ENCODE assay signal across 17 cellular contexts in the genomic region with DNA sequence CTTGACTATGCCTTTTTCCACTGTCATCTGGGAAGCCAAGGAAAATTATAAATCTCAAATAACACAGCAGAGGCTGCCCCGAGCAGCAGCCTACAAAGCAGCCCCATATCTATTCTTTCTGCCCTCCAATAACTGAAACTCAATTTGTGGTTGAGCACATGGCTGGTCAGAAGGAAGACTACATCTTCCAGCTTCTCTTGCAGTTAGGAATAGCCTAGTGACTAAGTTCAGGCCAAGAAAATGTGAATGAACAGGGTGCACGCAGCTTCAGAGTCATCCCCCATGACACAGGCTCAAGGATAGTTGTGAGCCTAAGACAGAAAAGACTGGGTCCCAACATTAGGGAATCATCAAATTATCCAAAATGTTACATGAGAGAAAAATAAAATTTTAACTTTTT. TPM values are rescaled to one million over a fixed set of nuclear protein-coding genes. Genes with fewer than 3 reads are reported as not detected.
DNase-seq lines count a peak whose midpoint lies in the region; ATAC-seq and TF ChIP-seq lines count a peak whose summit lies in the region.
"Had no signal": no experiment of that assay in that cellular context is flagged by ENCODE, and none has a peak within 500 bp of the region (broad histone marks: within the 10 kb centered on the region; RNA-seq: fewer than 3 reads in every experiment).

No MANE protein-coding gene starts in this region.

- CTCF ChIA-PET in PC-3 (lab: Charles Lee), result no interaction called here

- WGBS in H9 (ENCODE audit: extremely low coverage, insufficient read length, low lambda C conversion rate), result no CpG with 5 or more reads among the region's 2 CpGs
- no CpG with 5 or more reads among the region's 2 CpGs for WGBS in mesendoderm (ENCODE audit: extremely low coverage, insufficient coverage, low lambda C conversion rate)

- H2AFZ ChIP-seq in H9 (ENCODE audit: low read length) (no peak overlapping the region), PC-3 (ENCODE audit: low read length) (no peak overlapping the region)

- no peak for TF ChIP-seq CTCF in H9 (conservative IDR thresholded peaks at IDR 0.05)
- TF ChIP-seq CTCF in PC-3 (conservative IDR thresholded peaks at IDR 0.05; ENCODE audit: low read depth, low read length), result no peak

- H3K4me1 ChIP-seq in H9 (ENCODE audit: insufficient read depth, low read length) (peaks cover 5% of the 10 kb centered on the region), mesendoderm (ENCODE audit: control insufficient read depth, low read depth, low read length) (peaks cover 2% of the 10 kb centered on the region), PC-3 (ENCODE audit: insufficient read depth, low read length) (no peaks in the 10 kb centered on the region)

- H3K79me2 ChIP-seq in H9 (ENCODE audit: insufficient read depth, low read length), result peaks cover 17% of the 10 kb centered on the region; the same call in 1 of the 2 replicates
- H3K79me2 ChIP-seq in mesendoderm (ENCODE audit: control insufficient read depth, insufficient read depth, low read length), result peaks cover 8% of the 10 kb centered on the region
- H3K79me2 ChIP-seq in PC-3 (ENCODE audit: low read length), result peaks cover 22% of the 10 kb centered on the region

- no peaks in the 10 kb centered on the region for H3K23me2 ChIP-seq in H9 (ENCODE audit: insufficient read length, low read depth, low read length, poor library complexity, severe bottlenecking)

- no peak overlapping the region for H3K4me2 ChIP-seq in H9 (ENCODE audit: insufficient read depth, insufficient read length, low read length)
- no peak overlapping the region for H3K4me2 ChIP-seq in mesendoderm (ENCODE audit: low read length)
- H3K4me2 ChIP-seq in PC-3 (ENCODE audit: low read length), result no peak overlapping the region

- H4K8ac ChIP-seq in H9 (replicated peaks; ENCODE audit: insufficient read length, low read depth, low read length) (no peak overlapping the region), mesendoderm (ENCODE audit: low read depth, low read length) (no peak overlapping the region)

- H3K4me3 ChIP-seq in mesendoderm (ENCODE audit: low read length) (no peak overlapping the region), PC-3 (ENCODE audit: low read length) (no peak overlapping the region)

- no peaks in the 10 kb centered on the region for H3K9me3 Mint-ChIP-seq in H9
- H3K9me3 Mint-ChIP-seq: CD4-positive, alpha-beta memory T cell; HFFc6 had no signal

- H3K79me1 ChIP-seq in H9 (ENCODE audit: insufficient read depth, low read depth, low read length, poor library complexity, severe bottlenecking), result peaks cover 3% of the 10 kb centered on the region
- peaks cover 11% of the 10 kb centered on the region for H3K79me1 ChIP-seq in mesendoderm (ENCODE audit: low read length)

- H2BK120ac ChIP-seq in H9 (ENCODE audit: low read depth, low read length, poor library complexity, severe bottlenecking) (no peak overlapping the region), mesendoderm (ENCODE audit: low read depth, low read length) (no peak overlapping the region)

- H2BK20ac ChIP-seq in H9 (ENCODE audit: low read depth, low read length, poor library complexity, severe bottlenecking), result no peak overlapping the region

- no peak overlapping the region for H3K23ac ChIP-seq in H9 (ENCODE audit: insufficient read length, low read depth, low read length)
- H3K23ac ChIP-seq in mesendoderm (ENCODE audit: low read length), result peak overlapping the region; percentile 16

- intact Hi-C loops in PC-3 (cut with micrococcal nuclease), result no loop called here

- H3K9ac ChIP-seq in H9 (ENCODE audit: extremely low read depth, insufficient read length, low read length), result no peak overlapping the region
- no peak overlapping the region for H3K9ac ChIP-seq in mesendoderm (ENCODE audit: low read length)
- no peak overlapping the region for H3K9ac ChIP-seq in PC-3 (ENCODE audit: low read length)

- no peak overlapping the region for H2BK12ac ChIP-seq in H9 (ENCODE audit: insufficient read length, low read depth, low read length)

- no peak overlapping the region for H3K27ac ChIP-seq in H9 (ENCODE audit: insufficient read length, low read depth, low read length)
- no peak overlapping the region for H3K27ac ChIP-seq in mesendoderm (ENCODE audit: low read depth, low read length)
- no peak overlapping the region for H3K27ac ChIP-seq in PC-3 (ENCODE audit: low read length)
- H3K27ac ChIP-seq: C4-2B had no signal

- no peak overlapping the region for H3K56ac ChIP-seq in H9 (ENCODE audit: insufficient read length, low read depth, low read length)
- no peak overlapping the region for H3K56ac ChIP-seq in mesendoderm (ENCODE audit: low read length)

- H3K9me2 ChIP-seq in PC-3 (replicated peaks; ENCODE audit: low read length), result no peaks in the 10 kb centered on the region

- no peak overlapping the region for H3T11ph ChIP-seq in H9 (ENCODE audit: low read length)

- H4K91ac ChIP-seq in H9 (ENCODE audit: insufficient read length, low read depth, low read length), result no peak overlapping the region

- H2BK5ac ChIP-seq in H9 (ENCODE audit: insufficient read length, low read length) (no peak overlapping the region), mesendoderm (ENCODE audit: low read length) (no peak overlapping the region)

- no peak overlapping the region for H3K4me3 Mint-ChIP-seq in H9
- H3K4me3 Mint-ChIP-seq: B cell; CD4-positive, alpha-beta memory T cell; HFFc6 had no signal

- in situ Hi-C loops in SK-MEL-5 (cut with HindIII; ENCODE audit: low pct_unique_long_range_greater_than_20kb, low sequenced_read_pairs), result no loop called here

- H3K4me1 Mint-ChIP-seq in H9, result peaks cover 27 to 32% of the 10 kb centered on the region in 2 experiments

- H2BK15ac ChIP-seq in H9 (ENCODE audit: low read depth, low read length) (no peak overlapping the region), mesendoderm (replicated peaks; ENCODE audit: low read depth) (no peak overlapping the region)

- H3K36me3 Mint-ChIP-seq in H9 (ENCODE audit: insufficient read depth in 1 of 3, low read depth in 3 of 3), result peaks cover 4 to 8% (median 6%) of the 10 kb centered on the region in 3 experiments; a peak in 5 of 7 replicates

- BruUV-seq in PC-3 (replicated peaks; lab: Mats Ljungman, UMichigan), result no TSS peak

- DNase-seq in H9, result no peak
- DNase-seq in SK-MEL-5 (ENCODE audit: low read depth, low spot score), result peak; percentile 33
- no peak for DNase-seq in mesendoderm
- DNase-seq in effector CD4-positive, alpha-beta T cell, result no peak
- DNase-seq in mesenteric fat pad (ENCODE audit: low spot score), result no peak
- no peak for DNase-seq in PC-3
- DNase-seq in NCI-H128 (lab: John Stamatoyannopoulos, UW; ENCODE audit: unreplicated experiment), result no peak
- DNase-seq: CD4-positive, alpha-beta memory T cell; DMS153; DMS79 treated with DMSO at 0.1 percent for 48 hours; EL; GOT3; HCEC 1CT; HFFc6 had no signal

- H4K20me1 ChIP-seq in H9 (ENCODE audit: control insufficient read depth, insufficient read depth, insufficient read length) (no peaks in the 10 kb centered on the region), PC-3 (ENCODE audit: low read length) (peaks cover 8% of the 10 kb centered on the region; the same call in 1 of the 2 replicates)

- H4K5ac ChIP-seq in H9 (ENCODE audit: insufficient read length, low read depth, low read length), result no peak overlapping the region
- no peak overlapping the region for H4K5ac ChIP-seq in mesendoderm (ENCODE audit: low read length)

- H3K36me3 ChIP-seq in mesendoderm (ENCODE audit: control insufficient read depth, insufficient read depth, low read length) (no peaks in the 10 kb centered on the region), PC-3 (ENCODE audit: low read depth, low read length) (no peaks in the 10 kb centered on the region)

- POLR2A ChIA-PET in PC-3 (lab: Charles Lee; ENCODE audit: unreplicated experiment), result no interaction called here

- H3K27me3 Mint-ChIP-seq in H9 (ENCODE audit: low read depth), result no peaks in the 10 kb centered on the region
- H3K27me3 Mint-ChIP-seq: B cell; CD4-positive, alpha-beta memory T cell had no signal

- no peak for ATAC-seq in PC-3
- ATAC-seq: HepG2 had no signal

- no peak overlapping the region for H2AK5ac ChIP-seq in H9 (ENCODE audit: insufficient read length, low read length)
- H2AK5ac ChIP-seq in mesendoderm (ENCODE audit: low read length), result no peak overlapping the region

- H3K4ac ChIP-seq in H9 (ENCODE audit: low read depth, low read length) (no peak overlapping the region), mesendoderm (ENCODE audit: low read depth, low read length) (no peak overlapping the region)

- H3K9me3 ChIP-seq in H9 (ENCODE audit: control insufficient read depth, low read depth, low read length) (no peaks in the 10 kb centered on the region), PC-3 (ENCODE audit: low read length) (no peaks in the 10 kb centered on the region)

- H3K14ac ChIP-seq in H9 (ENCODE audit: insufficient read depth, low read length), result no peak overlapping the region

- no peaks in the 10 kb centered on the region for H3F3A ChIP-seq in PC-3 (ENCODE audit: low read length, unreplicated experiment)

- no peaks in the 10 kb centered on the region for H3K27me3 ChIP-seq in H9 (ENCODE audit: insufficient read depth, low read length)
- no peaks in the 10 kb centered on the region for H3K27me3 ChIP-seq in mesendoderm (ENCODE audit: insufficient read depth, low read length, poor library complexity)
- no peaks in the 10 kb centered on the region for H3K27me3 ChIP-seq in PC-3 (ENCODE audit: low read length)

- H3K18ac ChIP-seq in H9 (ENCODE audit: insufficient read length, low read depth, low read length) (no peak overlapping the region), mesendoderm (ENCODE audit: low read length) (no peak overlapping the region)

- peak overlapping the region in 2 of 3 experiments; percentile 35 to 48; a peak in 3 of 7 replicates for H3K27ac Mint-ChIP-seq in H9
- H3K27ac Mint-ChIP-seq: B cell; CD4-positive, alpha-beta memory T cell; HFFc6 had no signal

RNA-seq across cellular contexts. Expression of a gene that starts 42.3 kb away (rescaled TPM):
- 104 and 110 TPM in 2 replicates for total RNA-seq in H9 (2021)
- 264 and 287 TPM in 2 replicates for total RNA-seq in SK-MEL-5 (2014; rRNA removed; shearing (Covaris generic))
- polyA plus RNA-seq in SK-MEL-5 (2015; cell fraction: cytosol; rRNA removed), result 137 and 151 TPM in 2 replicates
- 29.4 and 31.5 TPM in 2 replicates for polyA plus RNA-seq in SK-MEL-5 (2015; cell fraction: nucleus; rRNA removed)
- polyA plus RNA-seq in mesendoderm (2013, experiment 1 of 2), result 126 TPM
- polyA plus RNA-seq in mesendoderm (2013, experiment 2 of 2), result 129 TPM
- total RNA-seq in mesenteric fat pad, result 55.5 TPM
- 139 and 149 TPM in 2 replicates for total RNA-seq in PC-3 (2014; rRNA removed)
